ENCODE assay signal across 17 cellular contexts in genomic region chr5:149500922-149501582, GRCh38. TPM values are rescaled to one million over a fixed set of nuclear protein-coding genes. Genes with fewer than 3 reads are reported as not detected.
DNase-seq lines count a peak whose midpoint lies in the region; ATAC-seq and TF ChIP-seq lines count a peak whose summit lies in the region.
"Had no signal": no experiment of that assay in that cellular context is flagged by ENCODE, and none has a peak within 500 bp of the region (broad histone marks: within the 10 kb centered on the region; RNA-seq: fewer than 3 reads in every experiment).

No MANE protein-coding gene starts in this region.

- no peak for ATAC-seq in GM18519 (IDR thresholded peaks at IDR 0.05; ENCODE audit: low FRiP score, unreplicated experiment)
- ATAC-seq: left ventricle myocardium superior had no signal

- H3K9ac ChIP-seq in HUES64 (ENCODE audit: low read depth, low read length), result no peak overlapping the region

- CTCF ChIA-PET in BJ (lab: Yijun Ruan, JAX), result interaction anchor here (0.6 to 1.8 kb wide), 5 partner anchors 14 to 64 kb away, joined by 3 to 4 read pairs (median 4); no protein-coding TSS in a partner anchor

- POLR2A ChIA-PET in BJ (lab: Charles Lee), result interaction anchor here (0.8 kb wide), 1 partner anchor 20 kb away, joined by 4 read pairs; no protein-coding TSS in a partner anchor

- H3K4me1 ChIP-seq in HUES64 (ENCODE audit: insufficient read depth, low read length) (peaks cover 31% of the 10 kb centered on the region), tibial nerve (peaks cover 0 to 37% (median 14%) of the 10 kb centered on the region in 4 donors)

- H3K9me3 ChIP-seq in HUES64 (ENCODE audit: insufficient read depth, low read depth, low read length) (no peaks in the 10 kb centered on the region), tibial nerve (no peaks in the 10 kb centered on the region)

- TF ChIP-seq CTCF in BJ (IDR thresholded peaks at IDR 0.05; ENCODE audit: insufficient read depth, low read depth, low read length), result no peak
- TF ChIP-seq CTCF in endothelial cell (IDR thresholded peaks at IDR 0.05; ENCODE audit: unreplicated experiment), result no peak
- TF ChIP-seq CTCF in tibial nerve (IDR thresholded peaks at IDR 0.05), result no peak

- peak; percentile 92 for DNase-seq in BJ (ENCODE audit: low read depth)
- no peak for DNase-seq in endothelial cell (ENCODE audit: low spot score)
- DNase-seq in non-pigmented ciliary epithelial cell (ENCODE audit: low read depth), result peak; percentile 91
- DNase-seq in tibial nerve (ENCODE audit: low spot score in 2 of 2), result no peak
- no peak for DNase-seq in NCI-H2029 treated with DMSO at 0.1 percent for 48 hours (lab: John Stamatoyannopoulos, UW)
- DNase-seq in NCI-H82 (lab: John Stamatoyannopoulos, UW), result no peak
- DNase-seq: activated CD4-positive, alpha-beta T cell treated with anti-CD3 and anti-CD28 coated beads for 1 hour; Calu3; effector memory CD4-positive, alpha-beta T cell; left ventricle myocardium superior; NCI-H2107; NK-92 treated with Interleukin-12 subunit alpha and Interleukin-12 subunit beta, amount 100 ng/mL, for 24 hours had no signal

- H3K4me3 ChIP-seq in BJ (ENCODE audit: low read depth, low read length) (no peak overlapping the region), HUES64 (ENCODE audit: low read length) (no peak overlapping the region), tibial nerve (no peak overlapping the region)

- H3K36me3 Mint-ChIP-seq in endothelial cell (ENCODE audit: low read depth, unreplicated experiment), result peaks cover 24% of the 10 kb centered on the region

- H3K36me3 ChIP-seq in BJ (ENCODE audit: control insufficient read depth, insufficient read depth, low read length), result peaks cover 6% of the 10 kb centered on the region
- H3K36me3 ChIP-seq in HUES64 (ENCODE audit: insufficient read depth, low read length), result peaks cover 92% of the 10 kb centered on the region
- peaks cover 8 to 73% (median 11%) of the 10 kb centered on the region in 3 donors for H3K36me3 ChIP-seq in tibial nerve

- H3K27me3 ChIP-seq in BJ (ENCODE audit: control insufficient read depth, insufficient read depth, low read length), result no peaks in the 10 kb centered on the region
- H3K27me3 ChIP-seq in HUES64 (ENCODE audit: insufficient read depth, low read length), result no peaks in the 10 kb centered on the region
- no peaks in the 10 kb centered on the region for H3K27me3 ChIP-seq in tibial nerve

- no peak for TF ChIP-seq EP300 in tibial nerve (IDR thresholded peaks at IDR 0.05)

- no peak for TF ChIP-seq POLR2A in tibial nerve (IDR thresholded peaks at IDR 0.05)

- no peaks in the 10 kb centered on the region for H3K4me1 Mint-ChIP-seq in endothelial cell (ENCODE audit: unreplicated experiment)

- H3K27ac ChIP-seq in HUES64 (ENCODE audit: low read depth, low read length) (peak overlapping the region; percentile 44), tibial nerve (no peak overlapping the region)

- no peaks in the 10 kb centered on the region for H3K27me3 Mint-ChIP-seq in endothelial cell (ENCODE audit: unreplicated experiment)
- H3K27me3 Mint-ChIP-seq: brain had no signal

- 96% methylated on average over 5 of the region's 5 CpGs for WGBS in HUES64
- 81 to 89% methylated on average over 5 of the region's 5 CpGs for WGBS in tibial nerve, 2 donors

- peak overlapping the region; percentile 27 for H3K27ac Mint-ChIP-seq in endothelial cell (ENCODE audit: unreplicated experiment)
- H3K27ac Mint-ChIP-seq: activated T-helper 2 cell treated with anti-CD3 and anti-CD28 coated beads, Interferon-gamma antibody, Interleukin-2, Interleukin-4, amounts not matched to agents 10 μg/mL and 5 μg/mL and 100 μg/mL, durations not matched to agents 14 hours and 24 hours and 36 hours had no signal

- no peak overlapping the region for H3K4me3 Mint-ChIP-seq in endothelial cell (ENCODE audit: unreplicated experiment)
- H3K4me3 Mint-ChIP-seq: brain, neural crest cell had no signal

- no peaks in the 10 kb centered on the region for H3K9me3 Mint-ChIP-seq in endothelial cell (ENCODE audit: unreplicated experiment)
- H3K9me3 Mint-ChIP-seq: activated T-helper 2 cell treated with anti-CD3 and anti-CD28 coated beads, Interferon-gamma antibody, Interleukin-2, Interleukin-4, amounts not matched to agents 10 μg/mL and 5 μg/mL and 100 μg/mL, durations not matched to agents 14 hours and 24 hours and 36 hours; brain; neural crest cell had no signal

RNA-seq across cellular contexts. Expression of gene CSNK1A1, which starts 50.2 kb away (rescaled TPM):
- polyA plus RNA-seq in BJ (2011; rRNA removed), result 171 and 268 TPM in 2 replicates
- 291 and 366 TPM in 2 replicates for polyA minus RNA-seq in BJ (2011; rRNA and poly(A)+ RNA removed)
- 155 TPM for polyA plus RNA-seq in HUES64 (2013, experiment 1 of 2)
- polyA plus RNA-seq in HUES64 (2013, experiment 2 of 2), result 160 TPM
- total RNA-seq in endothelial cell (ENCODE audit: unreplicated experiment) (242 TPM), tibial nerve (100 to 1,000 TPM; 146 to 200 (median 166) TPM)

Comparison
In these comparisons a context has a peak if more than half of its experiments do, and no peak if none do; other contexts are left out.
1. DNase-seq: peak in BJ (single experiment) and non-pigmented ciliary epithelial cell (single experiment); none in endothelial cell (single experiment), tibial nerve (0 of 2), NCI-H2029 treated with DMSO at 0.1 percent for 48 hours (single experiment) and NCI-H82 (single experiment).